2 cellular contexts compared by ENCODE assay signal in the genomic region with DNA sequence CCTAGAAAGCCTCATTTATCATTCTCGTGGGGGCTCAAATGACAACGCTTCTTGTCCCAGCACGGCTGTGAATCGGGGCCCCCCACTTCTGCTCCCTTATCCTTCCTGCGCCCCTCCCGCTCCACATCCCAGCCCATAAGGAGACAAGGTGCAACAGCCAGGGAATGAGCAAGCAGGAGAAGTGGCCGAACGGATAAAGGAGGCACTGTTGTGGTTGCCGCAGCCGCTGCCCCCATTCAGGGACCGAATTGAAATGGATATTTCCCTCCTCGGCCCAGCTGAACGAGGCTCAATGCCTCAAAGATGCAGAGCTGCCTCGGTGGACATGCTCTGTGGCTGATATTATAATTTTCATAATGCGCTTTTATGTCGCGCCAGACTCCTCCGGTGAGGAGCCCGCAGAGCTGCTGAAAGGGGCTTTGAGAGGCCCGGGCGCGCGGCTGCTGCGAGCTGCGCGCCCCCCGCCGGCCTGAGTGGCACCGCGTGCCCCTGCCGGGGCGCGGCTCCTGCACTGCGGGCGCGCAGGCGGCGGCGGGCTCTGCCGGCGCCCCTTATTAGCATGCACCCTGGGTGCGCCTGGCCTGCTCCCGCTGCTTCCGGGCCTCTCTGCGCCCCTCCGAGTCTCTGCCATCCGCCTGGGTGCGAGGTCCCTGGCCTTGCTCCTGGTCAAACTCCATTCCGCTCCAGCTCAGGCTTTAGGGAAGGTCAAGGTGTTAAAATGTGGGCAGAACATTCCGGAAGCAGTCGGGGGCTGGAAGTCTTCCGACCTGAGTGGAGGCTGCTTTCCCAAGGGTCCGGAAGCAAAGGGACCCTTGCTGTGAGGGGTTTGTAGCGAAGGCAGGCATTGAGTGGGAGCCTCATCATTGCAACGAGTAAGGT.
A peak's percentile ranks its signal among the peaks of the same experiment; 100 is the strongest.
TF ChIP-seq lines count a peak whose summit lies in the region.

No MANE protein-coding gene starts in this region.

TF ChIP-seq in GM23338, 12 proteins besides CTCF, POLR2A, EP300 and RAD21 (continues in another document):
- peak; percentile 27 for TF ChIP-seq EZH2phosphoT487 (IDR thresholded peaks at IDR 0.05; ENCODE audit: unreplicated experiment)
- peak; percentile 86 for TF ChIP-seq EZH2 (IDR thresholded peaks at IDR 0.05; ENCODE audit: low read depth, unreplicated experiment)
- TF ChIP-seq ZNF114 (CRISPR knock-in tag; IDR thresholded peaks at IDR 0.05) = no peak
- TF ChIP-seq, protein P1, sequence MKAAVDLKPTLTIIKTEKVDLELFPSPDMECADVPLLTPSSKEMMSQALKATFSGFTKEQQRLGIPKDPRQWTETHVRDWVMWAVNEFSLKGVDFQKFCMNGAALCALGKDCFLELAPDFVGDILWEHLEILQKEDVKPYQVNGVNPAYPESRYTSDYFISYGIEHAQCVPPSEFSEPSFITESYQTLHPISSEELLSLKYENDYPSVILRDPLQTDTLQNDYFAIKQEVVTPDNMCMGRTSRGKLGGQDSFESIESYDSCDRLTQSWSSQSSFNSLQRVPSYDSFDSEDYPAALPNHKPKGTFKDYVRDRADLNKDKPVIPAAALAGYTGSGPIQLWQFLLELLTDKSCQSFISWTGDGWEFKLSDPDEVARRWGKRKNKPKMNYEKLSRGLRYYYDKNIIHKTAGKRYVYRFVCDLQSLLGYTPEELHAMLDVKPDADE (IDR thresholded peaks at IDR 0.05) = no peak
- TF ChIP-seq POLR2AphosphoS5 (IDR thresholded peaks at IDR 0.05; ENCODE audit: low read depth) = no peak
- TF ChIP-seq STAT1 (IDR thresholded peaks at IDR 0.05; ENCODE audit: unreplicated experiment) = no peak
- no peak for TF ChIP-seq ZNF331 (CRISPR knock-in tag; IDR thresholded peaks at IDR 0.05; ENCODE audit: low read depth)
- TF ChIP-seq, protein P2, sequence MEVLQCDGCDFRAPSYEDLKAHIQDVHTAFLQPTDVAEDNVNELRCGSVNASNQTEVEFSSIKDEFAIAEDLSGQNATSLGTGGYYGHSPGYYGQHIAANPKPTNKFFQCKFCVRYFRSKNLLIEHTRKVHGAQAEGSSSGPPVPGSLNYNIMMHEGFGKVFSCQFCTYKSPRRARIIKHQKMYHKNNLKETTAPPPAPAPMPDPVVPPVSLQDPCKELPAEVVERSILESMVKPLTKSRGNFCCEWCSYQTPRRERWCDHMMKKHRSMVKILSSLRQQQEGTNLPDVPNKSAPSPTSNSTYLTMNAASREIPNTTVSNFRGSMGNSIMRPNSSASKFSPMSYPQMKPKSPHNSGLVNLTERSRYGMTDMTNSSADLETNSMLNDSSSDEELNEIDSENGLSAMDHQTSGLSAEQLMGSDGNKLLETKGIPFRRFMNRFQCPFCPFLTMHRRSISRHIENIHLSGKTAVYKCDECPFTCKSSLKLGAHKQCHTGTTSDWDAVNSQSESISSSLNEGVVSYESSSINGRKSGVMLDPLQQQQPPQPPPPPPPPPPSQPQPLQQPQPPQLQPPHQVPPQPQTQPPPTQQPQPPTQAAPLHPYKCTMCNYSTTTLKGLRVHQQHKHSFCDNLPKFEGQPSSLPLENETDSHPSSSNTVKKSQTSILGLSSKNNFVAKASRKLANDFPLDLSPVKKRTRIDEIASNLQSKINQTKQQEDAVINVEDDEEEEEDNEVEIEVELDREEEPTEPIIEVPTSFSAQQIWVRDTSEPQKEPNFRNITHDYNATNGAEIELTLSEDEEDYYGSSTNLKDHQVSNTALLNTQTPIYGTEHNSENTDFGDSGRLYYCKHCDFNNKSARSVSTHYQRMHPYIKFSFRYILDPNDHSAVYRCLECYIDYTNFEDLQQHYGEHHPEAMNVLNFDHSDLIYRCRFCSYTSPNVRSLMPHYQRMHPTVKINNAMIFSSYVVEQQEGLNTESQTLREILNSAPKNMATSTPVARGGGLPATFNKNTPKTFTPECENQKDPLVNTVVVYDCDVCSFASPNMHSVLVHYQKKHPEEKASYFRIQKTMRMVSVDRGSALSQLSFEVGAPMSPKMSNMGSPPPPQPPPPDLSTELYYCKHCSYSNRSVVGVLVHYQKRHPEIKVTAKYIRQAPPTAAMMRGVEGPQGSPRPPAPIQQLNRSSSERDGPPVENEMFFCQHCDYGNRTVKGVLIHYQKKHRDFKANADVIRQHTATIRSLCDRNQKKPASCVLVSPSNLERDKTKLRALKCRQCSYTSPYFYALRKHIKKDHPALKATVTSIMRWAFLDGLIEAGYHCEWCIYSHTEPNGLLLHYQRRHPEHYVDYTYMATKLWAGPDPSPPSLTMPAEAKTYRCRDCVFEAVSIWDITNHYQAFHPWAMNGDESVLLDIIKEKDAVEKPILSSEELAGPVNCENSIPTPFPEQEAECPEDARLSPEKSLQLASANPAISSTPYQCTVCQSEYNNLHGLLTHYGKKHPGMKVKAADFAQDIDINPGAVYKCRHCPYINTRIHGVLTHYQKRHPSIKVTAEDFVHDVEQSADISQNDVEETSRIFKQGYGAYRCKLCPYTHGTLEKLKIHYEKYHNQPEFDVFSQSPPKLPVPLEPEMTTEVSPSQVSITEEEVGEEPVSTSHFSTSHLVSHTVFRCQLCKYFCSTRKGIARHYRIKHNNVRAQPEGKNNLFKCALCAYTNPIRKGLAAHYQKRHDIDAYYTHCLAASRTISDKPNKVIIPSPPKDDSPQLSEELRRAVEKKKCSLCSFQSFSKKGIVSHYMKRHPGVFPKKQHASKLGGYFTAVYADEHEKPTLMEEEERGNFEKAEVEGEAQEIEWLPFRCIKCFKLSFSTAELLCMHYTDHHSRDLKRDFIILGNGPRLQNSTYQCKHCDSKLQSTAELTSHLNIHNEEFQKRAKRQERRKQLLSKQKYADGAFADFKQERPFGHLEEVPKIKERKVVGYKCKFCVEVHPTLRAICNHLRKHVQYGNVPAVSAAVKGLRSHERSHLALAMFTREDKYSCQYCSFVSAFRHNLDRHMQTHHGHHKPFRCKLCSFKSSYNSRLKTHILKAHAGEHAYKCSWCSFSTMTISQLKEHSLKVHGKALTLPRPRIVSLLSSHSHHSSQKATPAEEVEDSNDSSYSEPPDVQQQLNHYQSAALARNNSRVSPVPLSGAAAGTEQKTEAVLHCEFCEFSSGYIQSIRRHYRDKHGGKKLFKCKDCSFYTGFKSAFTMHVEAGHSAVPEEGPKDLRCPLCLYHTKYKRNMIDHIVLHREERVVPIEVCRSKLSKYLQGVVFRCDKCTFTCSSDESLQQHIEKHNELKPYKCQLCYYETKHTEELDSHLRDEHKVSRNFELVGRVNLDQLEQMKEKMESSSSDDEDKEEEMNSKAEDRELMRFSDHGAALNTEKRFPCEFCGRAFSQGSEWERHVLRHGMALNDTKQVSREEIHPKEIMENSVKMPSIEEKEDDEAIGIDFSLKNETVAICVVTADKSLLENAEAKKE (CRISPR knock-in tag; IDR thresholded peaks at IDR 0.05) = no peak
- no peak for TF ChIP-seq NANOG (IDR thresholded peaks at IDR 0.05; ENCODE audit: borderline replicate concordance)

TF ChIP-seq in H1, 55 proteins besides CTCF, POLR2A, EP300 and RAD21 (continues in another document):
- TF ChIP-seq KDM5A (IDR thresholded peaks at IDR 0.05; ENCODE audit: low read length) (no peak), CTBP2 (IDR thresholded peaks at IDR 0.05; ENCODE audit: borderline replicate concordance, insufficient read depth, insufficient read length, low read length) (peak; percentile 9), SRF (IDR thresholded peaks at IDR 0.05; ENCODE audit: low read depth, low read length) (no peak), SP4 (IDR thresholded peaks at IDR 0.05; ENCODE audit: low read length) (no peak), SUZ12 (IDR thresholded peaks at IDR 0.05; ENCODE audit: low read length) (peak; percentile 63; the same call in 1 of the 2 replicates), TAF1 (IDR thresholded peaks at IDR 0.05; ENCODE audit: low read depth, low read length) (no peak), NANOG (IDR thresholded peaks at IDR 0.05; ENCODE audit: insufficient read depth, low read depth, low read length, poor library complexity, severe bottlenecking) (no peak), TEAD4 (IDR thresholded peaks at IDR 0.05; ENCODE audit: low read depth, low read length) (peak; percentile 79; the same call in 1 of the 2 replicates), SAP30 (IDR thresholded peaks at IDR 0.05; ENCODE audit: insufficient read depth, insufficient replicate concordance, low read length) (no peak), HDAC2 (IDR thresholded peaks at IDR 0.05; ENCODE audit: borderline replicate concordance in 1 of 2, low read depth in 2 of 2, low read length in 2 of 2) (no peak), SP1 (IDR thresholded peaks at IDR 0.05; ENCODE audit: low read depth, low read length) (peak; percentile 68), JUND (IDR thresholded peaks at IDR 0.05; ENCODE audit: low read length) (no peak), MAFK (IDR thresholded peaks at IDR 0.05; ENCODE audit: low read depth, low read length) (no peak), HDAC6 (IDR thresholded peaks at IDR 0.05; ENCODE audit: low read depth, low read length) (no peak), EZH2 (IDR thresholded peaks at IDR 0.05; ENCODE audit: low read depth, low read length, severe bottlenecking) (peak; percentile 67), RXRA (IDR thresholded peaks at IDR 0.05; ENCODE audit: insufficient read depth, low read depth, low read length) (no peak), GABPA (IDR thresholded peaks at IDR 0.05; ENCODE audit: borderline replicate concordance, insufficient read depth, low read length) (0 out of 2 replicates have a peak, but pooled peaks have one; percentile 16), PHF8 (conservative IDR thresholded peaks at IDR 0.05; ENCODE audit: low read depth, low read length) (no peak), EGR1 (IDR thresholded peaks at IDR 0.05; ENCODE audit: borderline replicate concordance, low read depth, low read length) (peak; percentile 64), CBX5 (IDR thresholded peaks at IDR 0.05; ENCODE audit: low read depth, low read length) (no peak), RNF2 (IDR thresholded peaks at IDR 0.05; ENCODE audit: borderline replicate concordance, low read depth, low read length, missing control alignments, poor library complexity, severe bottlenecking) (no peak)
- TF ChIP-seq, protein P3, sequence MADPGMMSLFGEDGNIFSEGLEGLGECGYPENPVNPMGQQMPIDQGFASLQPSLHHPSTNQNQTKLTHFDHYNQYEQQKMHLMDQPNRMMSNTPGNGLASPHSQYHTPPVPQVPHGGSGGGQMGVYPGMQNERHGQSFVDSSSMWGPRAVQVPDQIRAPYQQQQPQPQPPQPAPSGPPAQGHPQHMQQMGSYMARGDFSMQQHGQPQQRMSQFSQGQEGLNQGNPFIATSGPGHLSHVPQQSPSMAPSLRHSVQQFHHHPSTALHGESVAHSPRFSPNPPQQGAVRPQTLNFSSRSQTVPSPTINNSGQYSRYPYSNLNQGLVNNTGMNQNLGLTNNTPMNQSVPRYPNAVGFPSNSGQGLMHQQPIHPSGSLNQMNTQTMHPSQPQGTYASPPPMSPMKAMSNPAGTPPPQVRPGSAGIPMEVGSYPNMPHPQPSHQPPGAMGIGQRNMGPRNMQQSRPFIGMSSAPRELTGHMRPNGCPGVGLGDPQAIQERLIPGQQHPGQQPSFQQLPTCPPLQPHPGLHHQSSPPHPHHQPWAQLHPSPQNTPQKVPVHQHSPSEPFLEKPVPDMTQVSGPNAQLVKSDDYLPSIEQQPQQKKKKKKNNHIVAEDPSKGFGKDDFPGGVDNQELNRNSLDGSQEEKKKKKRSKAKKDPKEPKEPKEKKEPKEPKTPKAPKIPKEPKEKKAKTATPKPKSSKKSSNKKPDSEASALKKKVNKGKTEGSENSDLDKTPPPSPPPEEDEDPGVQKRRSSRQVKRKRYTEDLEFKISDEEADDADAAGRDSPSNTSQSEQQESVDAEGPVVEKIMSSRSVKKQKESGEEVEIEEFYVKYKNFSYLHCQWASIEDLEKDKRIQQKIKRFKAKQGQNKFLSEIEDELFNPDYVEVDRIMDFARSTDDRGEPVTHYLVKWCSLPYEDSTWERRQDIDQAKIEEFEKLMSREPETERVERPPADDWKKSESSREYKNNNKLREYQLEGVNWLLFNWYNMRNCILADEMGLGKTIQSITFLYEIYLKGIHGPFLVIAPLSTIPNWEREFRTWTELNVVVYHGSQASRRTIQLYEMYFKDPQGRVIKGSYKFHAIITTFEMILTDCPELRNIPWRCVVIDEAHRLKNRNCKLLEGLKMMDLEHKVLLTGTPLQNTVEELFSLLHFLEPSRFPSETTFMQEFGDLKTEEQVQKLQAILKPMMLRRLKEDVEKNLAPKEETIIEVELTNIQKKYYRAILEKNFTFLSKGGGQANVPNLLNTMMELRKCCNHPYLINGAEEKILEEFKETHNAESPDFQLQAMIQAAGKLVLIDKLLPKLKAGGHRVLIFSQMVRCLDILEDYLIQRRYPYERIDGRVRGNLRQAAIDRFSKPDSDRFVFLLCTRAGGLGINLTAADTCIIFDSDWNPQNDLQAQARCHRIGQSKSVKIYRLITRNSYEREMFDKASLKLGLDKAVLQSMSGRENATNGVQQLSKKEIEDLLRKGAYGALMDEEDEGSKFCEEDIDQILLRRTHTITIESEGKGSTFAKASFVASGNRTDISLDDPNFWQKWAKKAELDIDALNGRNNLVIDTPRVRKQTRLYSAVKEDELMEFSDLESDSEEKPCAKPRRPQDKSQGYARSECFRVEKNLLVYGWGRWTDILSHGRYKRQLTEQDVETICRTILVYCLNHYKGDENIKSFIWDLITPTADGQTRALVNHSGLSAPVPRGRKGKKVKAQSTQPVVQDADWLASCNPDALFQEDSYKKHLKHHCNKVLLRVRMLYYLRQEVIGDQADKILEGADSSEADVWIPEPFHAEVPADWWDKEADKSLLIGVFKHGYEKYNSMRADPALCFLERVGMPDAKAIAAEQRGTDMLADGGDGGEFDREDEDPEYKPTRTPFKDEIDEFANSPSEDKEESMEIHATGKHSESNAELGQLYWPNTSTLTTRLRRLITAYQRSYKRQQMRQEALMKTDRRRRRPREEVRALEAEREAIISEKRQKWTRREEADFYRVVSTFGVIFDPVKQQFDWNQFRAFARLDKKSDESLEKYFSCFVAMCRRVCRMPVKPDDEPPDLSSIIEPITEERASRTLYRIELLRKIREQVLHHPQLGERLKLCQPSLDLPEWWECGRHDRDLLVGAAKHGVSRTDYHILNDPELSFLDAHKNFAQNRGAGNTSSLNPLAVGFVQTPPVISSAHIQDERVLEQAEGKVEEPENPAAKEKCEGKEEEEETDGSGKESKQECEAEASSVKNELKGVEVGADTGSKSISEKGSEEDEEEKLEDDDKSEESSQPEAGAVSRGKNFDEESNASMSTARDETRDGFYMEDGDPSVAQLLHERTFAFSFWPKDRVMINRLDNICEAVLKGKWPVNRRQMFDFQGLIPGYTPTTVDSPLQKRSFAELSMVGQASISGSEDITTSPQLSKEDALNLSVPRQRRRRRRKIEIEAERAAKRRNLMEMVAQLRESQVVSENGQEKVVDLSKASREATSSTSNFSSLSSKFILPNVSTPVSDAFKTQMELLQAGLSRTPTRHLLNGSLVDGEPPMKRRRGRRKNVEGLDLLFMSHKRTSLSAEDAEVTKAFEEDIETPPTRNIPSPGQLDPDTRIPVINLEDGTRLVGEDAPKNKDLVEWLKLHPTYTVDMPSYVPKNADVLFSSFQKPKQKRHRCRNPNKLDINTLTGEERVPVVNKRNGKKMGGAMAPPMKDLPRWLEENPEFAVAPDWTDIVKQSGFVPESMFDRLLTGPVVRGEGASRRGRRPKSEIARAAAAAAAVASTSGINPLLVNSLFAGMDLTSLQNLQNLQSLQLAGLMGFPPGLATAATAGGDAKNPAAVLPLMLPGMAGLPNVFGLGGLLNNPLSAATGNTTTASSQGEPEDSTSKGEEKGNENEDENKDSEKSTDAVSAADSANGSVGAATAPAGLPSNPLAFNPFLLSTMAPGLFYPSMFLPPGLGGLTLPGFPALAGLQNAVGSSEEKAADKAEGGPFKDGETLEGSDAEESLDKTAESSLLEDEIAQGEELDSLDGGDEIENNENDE (IDR thresholded peaks at IDR 0.05; ENCODE audit: insufficient replicate concordance, low read length) = no peak
- TF ChIP-seq, protein P4, sequence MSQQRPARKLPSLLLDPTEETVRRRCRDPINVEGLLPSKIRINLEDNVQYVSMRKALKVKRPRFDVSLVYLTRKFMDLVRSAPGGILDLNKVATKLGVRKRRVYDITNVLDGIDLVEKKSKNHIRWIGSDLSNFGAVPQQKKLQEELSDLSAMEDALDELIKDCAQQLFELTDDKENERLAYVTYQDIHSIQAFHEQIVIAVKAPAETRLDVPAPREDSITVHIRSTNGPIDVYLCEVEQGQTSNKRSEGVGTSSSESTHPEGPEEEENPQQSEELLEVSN (IDR thresholded peaks at IDR 0.05) = peak; percentile 77
- TF ChIP-seq, protein P5, sequence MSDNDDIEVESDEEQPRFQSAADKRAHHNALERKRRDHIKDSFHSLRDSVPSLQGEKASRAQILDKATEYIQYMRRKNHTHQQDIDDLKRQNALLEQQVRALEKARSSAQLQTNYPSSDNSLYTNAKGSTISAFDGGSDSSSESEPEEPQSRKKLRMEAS (IDR thresholded peaks at IDR 0.05) = peak; percentile 86
